8 cellular contexts compared by ENCODE assay signal in genomic region chr22:21736084-21736642, GRCh38. TPM values are rescaled to one million over a fixed set of nuclear protein-coding genes. Genes with fewer than 3 reads are reported as not detected.
DNase-seq lines count a peak whose midpoint lies in the region; ATAC-seq lines count a peak whose summit lies in the region.

No MANE protein-coding gene starts in this region.

- WGBS in right cardiac atrium: 5% methylated on average over 65 of the region's 65 CpGs

- intact Hi-C loops in right cardiac atrium (cut with DNase I): no loop called here
- intact Hi-C loops in activated T-helper 2 cell treated with anti-CD3 and anti-CD28 coated beads, Interferon-gamma antibody, Interleukin-2, Interleukin-4, amounts not matched to agents 10 μg/mL and 5 μg/mL and 100 μg/mL, durations not matched to agents 14 hours and 24 hours and 36 hours (cut with micrococcal nuclease): loop anchor here (5.0 to 10.0 kb wide), 2 partner anchors 59 to 81 kb away; no protein-coding TSS in a partner anchor

- ATAC-seq in GM21737 (IDR thresholded peaks at IDR 0.05; ENCODE audit: unreplicated experiment) (peak; percentile 3), T-cell (replicated peaks in 1 of 4) (peak in 2 of 4 experiments; percentile 4 to 6), right cardiac atrium (peak in 1 of 2 donors; percentile 56), GM18873 (IDR thresholded peaks at IDR 0.05; ENCODE audit: low FRiP score, unreplicated experiment) (no peak)

- H3K27me3 ChIP-seq in right cardiac atrium (ENCODE audit: control insufficient read depth, insufficient read depth): no peaks in the 10 kb centered on the region

- peaks cover 4% of the 10 kb centered on the region for H3K4me1 ChIP-seq in right cardiac atrium (ENCODE audit: control insufficient read depth, insufficient read depth, low read length)

- peak overlapping the region; percentile 50 to 93 (median 62) for H3K4me3 Mint-ChIP-seq in T-cell
- H3K4me3 Mint-ChIP-seq in activated T-helper 2 cell treated with anti-CD3 and anti-CD28 coated beads, Interferon-gamma antibody, Interleukin-2, Interleukin-4, amounts not matched to agents 10 μg/mL and 5 μg/mL and 100 μg/mL, durations not matched to agents 14 hours and 24 hours and 36 hours (ENCODE audit: low read depth): no peak overlapping the region

- CTCF ChIA-PET in T-cell (lab: Charles Lee): interaction anchor here in 1 of 2 donors (0.6 to 1.4 kb wide), 2 partner anchors 26 to 27 kb away, joined by 3 to 7 read pairs; no protein-coding TSS in a partner anchor

- POLR2A ChIA-PET in T-cell (lab: Charles Lee): interaction anchor here (0.5 to 0.7 kb wide), 4 partner anchors 25 to 1287 kb away, joined by 3 to 7 read pairs (median 4); no protein-coding TSS in a partner anchor

- H3K27ac ChIP-seq in right cardiac atrium (ENCODE audit: low read length): no peak overlapping the region
- peak overlapping the region in 4 of 21 experiments; percentile 4 to 28 (median 23) for H3K27ac ChIP-seq in skin epidermis

- no peaks in the 10 kb centered on the region for H3K9me3 ChIP-seq in right cardiac atrium (ENCODE audit: control insufficient read depth, low read length)

- no peaks in the 10 kb centered on the region for H3K27me3 Mint-ChIP-seq in T-cell
- H3K27me3 Mint-ChIP-seq in activated T-helper 2 cell treated with anti-CD3 and anti-CD28 coated beads, Interferon-gamma antibody, Interleukin-2, Interleukin-4, amounts not matched to agents 10 μg/mL and 5 μg/mL and 100 μg/mL, durations not matched to agents 14 hours and 24 hours and 36 hours (ENCODE audit: low read depth): peaks cover 11% of the 10 kb centered on the region

- peaks cover 18 to 34% (median 21%) of the 10 kb centered on the region in 3 donors for H3K4me1 Mint-ChIP-seq in T-cell
- H3K4me1 Mint-ChIP-seq in activated T-helper 2 cell treated with anti-CD3 and anti-CD28 coated beads, Interferon-gamma antibody, Interleukin-2, Interleukin-4, amounts not matched to agents 10 μg/mL and 5 μg/mL and 100 μg/mL, durations not matched to agents 14 hours and 24 hours and 36 hours (ENCODE audit: low read depth): peaks cover 18% of the 10 kb centered on the region

- no peaks in the 10 kb centered on the region for H3K9me3 Mint-ChIP-seq in T-cell
- H3K9me3 Mint-ChIP-seq in activated T-helper 2 cell treated with anti-CD3 and anti-CD28 coated beads, Interferon-gamma antibody, Interleukin-2, Interleukin-4, amounts not matched to agents 10 μg/mL and 5 μg/mL and 100 μg/mL, durations not matched to agents 14 hours and 24 hours and 36 hours: no peaks in the 10 kb centered on the region

- H3K4me3 ChIP-seq in right cardiac atrium (ENCODE audit: low read length) (peak overlapping the region; percentile 41), skin epidermis (peak overlapping the region; percentile 25 to 74 (median 51))

- no peak for DNase-seq in T-cell
- DNase-seq in right cardiac atrium: no peak
- no peak for DNase-seq in COR-L47 (lab: John Stamatoyannopoulos, UW)
- no peak for DNase-seq in SHP77 (lab: John Stamatoyannopoulos, UW)
- no peak for DNase-seq in activated T-helper 2 cell treated with anti-CD3 and anti-CD28 coated beads, Interferon-gamma antibody, Interleukin-2, Interleukin-4, amounts not matched to agents 10 μg/mL and 5 μg/mL and 100 μg/mL, durations not matched to agents 14 hours and 24 hours and 36 hours (ENCODE audit: low spot score)

- H3K27ac Mint-ChIP-seq in T-cell: no peak overlapping the region
- no peak overlapping the region for H3K27ac Mint-ChIP-seq in activated T-helper 2 cell treated with anti-CD3 and anti-CD28 coated beads, Interferon-gamma antibody, Interleukin-2, Interleukin-4, amounts not matched to agents 10 μg/mL and 5 μg/mL and 100 μg/mL, durations not matched to agents 14 hours and 24 hours and 36 hours

- no peaks in the 10 kb centered on the region for H3K36me3 Mint-ChIP-seq in T-cell
- peaks cover 4% of the 10 kb centered on the region for H3K36me3 Mint-ChIP-seq in activated T-helper 2 cell treated with anti-CD3 and anti-CD28 coated beads, Interferon-gamma antibody, Interleukin-2, Interleukin-4, amounts not matched to agents 10 μg/mL and 5 μg/mL and 100 μg/mL, durations not matched to agents 14 hours and 24 hours and 36 hours (ENCODE audit: low read depth)

RNA-seq across cellular contexts. Expression of gene YPEL1, which starts 0.6 kb away (rescaled TPM):
- total RNA-seq in T-cell (10 to 100 TPM in 2 of 5 donors, 1 to 10 TPM in 3; 8.2 to 12.6 (median 9.9) TPM), right cardiac atrium (10 to 100 TPM in 1 of 4 donors, 1 to 10 TPM in 3; 4.7 to 12.5 (median 6.4) TPM)
- 4.1 TPM for polyA plus RNA-seq in right cardiac atrium
- total RNA-seq in activated T-helper 2 cell treated with anti-CD3 and anti-CD28 coated beads, Interferon-gamma antibody, Interleukin-2, Interleukin-4, amounts not matched to agents 10 μg/mL and 5 μg/mL and 100 μg/mL, durations not matched to agents 14 hours and 24 hours and 36 hours: 1.5 and 1.9 TPM in 2 replicates
